ENCODE assay signal across 25 cellular contexts in the genomic region with DNA sequence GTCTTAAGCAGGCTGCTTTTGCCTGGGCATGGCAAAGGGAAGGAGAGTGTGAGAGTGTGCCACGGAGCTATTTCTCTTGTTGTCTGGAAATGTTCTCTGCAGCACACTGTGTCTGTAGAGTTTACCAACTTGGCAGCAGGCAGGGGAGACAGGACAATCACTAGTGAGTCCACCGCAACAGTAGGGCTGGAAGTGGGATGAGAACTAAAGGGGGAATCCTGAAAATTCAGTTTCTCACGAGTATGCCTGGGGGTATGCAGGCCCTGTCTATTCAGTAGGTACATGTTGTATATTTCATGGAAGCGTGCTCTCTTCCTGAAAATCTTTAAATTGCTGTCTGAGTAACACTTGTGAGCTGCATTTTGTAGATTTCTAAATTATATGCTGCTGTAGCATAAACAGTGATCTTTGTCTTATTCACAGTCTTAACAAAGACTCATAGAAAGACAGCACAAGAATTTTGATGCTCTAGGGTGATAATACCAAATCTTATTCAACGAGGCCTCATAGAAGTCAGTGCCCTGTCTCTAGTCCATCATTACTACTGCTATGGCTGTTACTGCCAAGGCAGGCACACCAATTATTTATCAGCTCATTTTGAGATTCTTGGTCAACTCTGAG.
DNase-seq lines count a peak whose midpoint lies in the region; ATAC-seq and TF ChIP-seq lines count a peak whose summit lies in the region.
"Had no signal": no experiment of that assay in that cellular context is flagged by ENCODE, and none has a peak within 500 bp of the region (broad histone marks: within the 10 kb centered on the region; RNA-seq: fewer than 3 reads in every experiment).

No MANE protein-coding gene starts in this region.

- peak overlapping the region; percentile 79; the same call in 1 of the 2 replicates for H3K27ac ChIP-seq in OCI-LY3 (ENCODE audit: low read length)
- no peak overlapping the region for H3K27ac ChIP-seq in esophagus squamous epithelium
- H3K27ac ChIP-seq: BLaER1, RWPE1 had no signal

- H3K9me3 ChIP-seq in OCI-LY3 (ENCODE audit: insufficient read depth, low read length) (no peaks in the 10 kb centered on the region), esophagus squamous epithelium (no peaks in the 10 kb centered on the region)
- H3K9me3 ChIP-seq: BLaER1, Caco-2 had no signal

- peak overlapping the region; percentile 51 for H3K4me3 Mint-ChIP-seq in activated naive CD8-positive, alpha-beta T cell
- H3K4me3 Mint-ChIP-seq in activated naive CD8-positive, alpha-beta T cell treated with anti-CD3 and anti-CD28 coated beads for 36 hours = no peak overlapping the region
- H3K4me3 Mint-ChIP-seq in naive thymus-derived CD8-positive, alpha-beta T cell = peak overlapping the region in 9 of 10 donors; percentile 46 to 96 (median 91)
- H3K4me3 Mint-ChIP-seq: IgD-negative memory B cell had no signal

- H3K4me3 ChIP-seq in OCI-LY3 (ENCODE audit: low read length) (peak overlapping the region; percentile 78; the same call in 1 of the 2 replicates), esophagus squamous epithelium (no peak overlapping the region)
- H3K4me3 ChIP-seq: BLaER1, GM12878 had no signal

- no peaks in the 10 kb centered on the region for H3K79me2 ChIP-seq in OCI-LY3 (ENCODE audit: low read length)

- TF ChIP-seq POLR2A in esophagus squamous epithelium (IDR thresholded peaks at IDR 0.05) = no peak

- TF ChIP-seq CTCF in OCI-LY3 (IDR thresholded peaks at IDR 0.05; ENCODE audit: low read depth, low read length) = no peak
- no peak for TF ChIP-seq CTCF in esophagus squamous epithelium (IDR thresholded peaks at IDR 0.05)

- H3K4me2 ChIP-seq in OCI-LY3 (ENCODE audit: low read length) = peak overlapping the region; percentile 95; the same call in 1 of the 2 replicates
- H3K4me2 ChIP-seq: BLaER1 had no signal

- H3K9me3 Mint-ChIP-seq in activated naive CD8-positive, alpha-beta T cell (ENCODE audit: low read depth) = no peaks in the 10 kb centered on the region
- H3K9me3 Mint-ChIP-seq in activated naive CD8-positive, alpha-beta T cell treated with anti-CD3 and anti-CD28 coated beads for 36 hours = no peaks in the 10 kb centered on the region
- no peaks in the 10 kb centered on the region for H3K9me3 Mint-ChIP-seq in naive thymus-derived CD8-positive, alpha-beta T cell

- H3K36me3 Mint-ChIP-seq in activated naive CD8-positive, alpha-beta T cell = no peaks in the 10 kb centered on the region
- no peaks in the 10 kb centered on the region for H3K36me3 Mint-ChIP-seq in activated naive CD8-positive, alpha-beta T cell treated with anti-CD3 and anti-CD28 coated beads for 36 hours
- H3K36me3 Mint-ChIP-seq in naive thymus-derived CD8-positive, alpha-beta T cell = no peaks in the 10 kb centered on the region
- H3K36me3 Mint-ChIP-seq: IgD-negative memory B cell had no signal

- no peaks in the 10 kb centered on the region for H3K27me3 Mint-ChIP-seq in activated naive CD8-positive, alpha-beta T cell
- peaks cover 10% of the 10 kb centered on the region for H3K27me3 Mint-ChIP-seq in activated naive CD8-positive, alpha-beta T cell treated with anti-CD3 and anti-CD28 coated beads for 36 hours
- H3K27me3 Mint-ChIP-seq in naive thymus-derived CD8-positive, alpha-beta T cell = peaks cover 0 to 3% (median 0%) of the 10 kb centered on the region in 5 donors

- intact Hi-C loops in esophagus squamous epithelium (cut with DNase I) = no loop called here

- POLR2A ChIA-PET in naive thymus-derived CD8-positive, alpha-beta T cell (lab: Charles Lee) = interaction anchor here (1.0 to 3.3 kb wide), 3 partner anchors 8 to 27 kb away, joined by 3 to 18 read pairs (median 4); no protein-coding TSS in a partner anchor

- peaks cover 54% of the 10 kb centered on the region for H3K4me1 ChIP-seq in OCI-LY3 (ENCODE audit: low read length)
- no peaks in the 10 kb centered on the region for H3K4me1 ChIP-seq in esophagus squamous epithelium
- H3K4me1 ChIP-seq: Caco-2 had no signal

- H3K4me1 Mint-ChIP-seq in activated naive CD8-positive, alpha-beta T cell (ENCODE audit: low read depth) = peaks cover 43% of the 10 kb centered on the region
- peaks cover 43% of the 10 kb centered on the region for H3K4me1 Mint-ChIP-seq in activated naive CD8-positive, alpha-beta T cell treated with anti-CD3 and anti-CD28 coated beads for 36 hours
- peaks cover 31 to 59% (median 44%) of the 10 kb centered on the region in 4 donors for H3K4me1 Mint-ChIP-seq in naive thymus-derived CD8-positive, alpha-beta T cell

- peak overlapping the region; percentile 70; the same call in 1 of the 2 replicates for H3K9ac ChIP-seq in OCI-LY3 (ENCODE audit: low read length)
- H3K9ac ChIP-seq: BLaER1 had no signal

- H3K27me3 ChIP-seq in OCI-LY3 (ENCODE audit: low read depth, low read length) = no peaks in the 10 kb centered on the region
- H3K27me3 ChIP-seq in esophagus squamous epithelium = peaks cover 0 to 33% (median 0%) of the 10 kb centered on the region in 4 donors
- H3K27me3 ChIP-seq: BLaER1 had no signal

- H4K20me1 ChIP-seq in OCI-LY3 (ENCODE audit: insufficient read depth, low read length) = no peaks in the 10 kb centered on the region
- H4K20me1 ChIP-seq: BLaER1 had no signal

- no peak for DNase-seq in activated naive CD8-positive, alpha-beta T cell treated with anti-CD3 and anti-CD28 coated beads for 36 hours
- DNase-seq in COLO829 (ENCODE audit: low spot score) (peak; percentile 54), esophagus squamous epithelium (lab: John Stamatoyannopoulos, UW) (no peak)
- no peak for DNase-seq in naive thymus-derived CD8-positive, alpha-beta T cell
- DNase-seq: Caco-2; CD4-positive, CD25-positive, alpha-beta regulatory T cell; EL; GDM1; HCEC 1CT; Karpas-422; NCI-H1092; NCI-H1417 treated with DMSO at 0.1 percent for 48 hours; NCI-H1694 treated with DMSO at 0.1 percent for 48 hours; NCI-H2081; NCI-H2227 treated with DMSO at 0.1 percent for 48 hours; NCI-H69; SHP77 had no signal

- ATAC-seq in naive thymus-derived CD8-positive, alpha-beta T cell = no peak
- no peak for ATAC-seq in GM18502 (IDR thresholded peaks at IDR 0.05; ENCODE audit: poor library complexity, unreplicated experiment)
- ATAC-seq: GM12878, Panc1 had no signal

- no peaks in the 10 kb centered on the region for H3K36me3 ChIP-seq in OCI-LY3 (replicated peaks; ENCODE audit: low read depth, low read length)
- no peaks in the 10 kb centered on the region for H3K36me3 ChIP-seq in esophagus squamous epithelium
- H3K36me3 ChIP-seq: BLaER1 had no signal

- H2AFZ ChIP-seq in OCI-LY3 (ENCODE audit: low read depth, low read length) = no peak overlapping the region

- WGBS in esophagus squamous epithelium, 2 donors = 70 to 73% methylated on average over 5 of the region's 5 CpGs

- peak overlapping the region; percentile 13 for H3K27ac Mint-ChIP-seq in activated naive CD8-positive, alpha-beta T cell
- H3K27ac Mint-ChIP-seq in activated naive CD8-positive, alpha-beta T cell treated with anti-CD3 and anti-CD28 coated beads for 36 hours = no peak overlapping the region
- peak overlapping the region in 8 of 10 donors; percentile 11 to 94 (median 72) for H3K27ac Mint-ChIP-seq in naive thymus-derived CD8-positive, alpha-beta T cell
- H3K27ac Mint-ChIP-seq: IgD-negative memory B cell had no signal
